21 cellular contexts compared by ENCODE assay signal in the genomic region with DNA sequence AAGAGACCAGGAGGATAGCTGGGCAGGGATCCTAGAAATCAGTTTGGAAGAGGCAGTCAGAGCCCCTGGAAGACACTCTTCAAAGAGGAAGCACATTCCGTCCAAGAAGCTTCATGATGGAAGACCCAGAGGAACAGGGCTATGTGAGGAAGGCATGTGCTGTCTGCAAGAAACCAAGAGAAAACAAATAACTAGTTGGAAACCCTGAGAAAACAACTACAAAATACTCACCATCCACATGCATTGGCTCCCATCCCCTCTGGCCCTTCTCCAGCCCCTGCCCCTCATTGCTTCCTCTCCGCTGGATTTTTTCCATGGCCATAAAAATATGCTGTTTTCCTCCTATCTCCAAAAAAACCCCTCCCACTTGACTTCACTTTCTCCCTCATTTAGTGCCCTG. TPM values are rescaled to one million over a fixed set of nuclear protein-coding genes. Genes with fewer than 3 reads are reported as not detected.
DNase-seq lines count a peak whose midpoint lies in the region; ATAC-seq and TF ChIP-seq lines count a peak whose summit lies in the region.
"Had no signal": no experiment of that assay in that cellular context is flagged by ENCODE, and none has a peak within 500 bp of the region (broad histone marks: within the 10 kb centered on the region; RNA-seq: fewer than 3 reads in every experiment).

No MANE protein-coding gene starts in this region.

- intact Hi-C loops in left ventricle myocardium superior (cut with micrococcal nuclease): no loop called here
- intact Hi-C loops in right cardiac atrium (cut with DNase I): no loop called here
- intact Hi-C loops in ovary (cut with DNase I): no loop called here
- intact Hi-C loops in gastrocnemius medialis (cut with DNase I; ENCODE audit: low total_unique reads): no loop called here

- H3K4me3 Mint-ChIP-seq in activated CD4-positive, alpha-beta T cell treated with anti-CD3 and anti-CD28 coated beads, Interleukin-2, amount 10 ng/mL, durations not matched to agents 7 days and 5 days: no peak overlapping the region
- H3K4me3 Mint-ChIP-seq: CD4-positive, CD25-positive, alpha-beta regulatory T cell; CD8-positive, alpha-beta memory T cell had no signal

- H3K9me3 Mint-ChIP-seq in activated CD4-positive, alpha-beta T cell treated with anti-CD3 and anti-CD28 coated beads, Interleukin-2, amount 10 ng/mL, durations not matched to agents 7 days and 5 days: no peaks in the 10 kb centered on the region

- H3K9me3 ChIP-seq in right cardiac atrium (ENCODE audit: control insufficient read depth, low read length) (no peaks in the 10 kb centered on the region), ovary (no peaks in the 10 kb centered on the region), gastrocnemius medialis (no peaks in the 10 kb centered on the region)
- H3K9me3 ChIP-seq: BE2C had no signal

- H3K27ac ChIP-seq in right cardiac atrium (ENCODE audit: low read length) (no peak overlapping the region), ovary (no peak overlapping the region), gastrocnemius medialis (peak overlapping the region in 1 of 4 donors; percentile 36)
- H3K27ac ChIP-seq: GM23248, HL-60 had no signal

- H3K27me3 Mint-ChIP-seq in activated CD4-positive, alpha-beta T cell treated with anti-CD3 and anti-CD28 coated beads, Interleukin-2, amount 10 ng/mL, durations not matched to agents 7 days and 5 days: no peaks in the 10 kb centered on the region

- in situ Hi-C loops in gastrocnemius medialis (cut with MboI; ENCODE audit: low sequenced_read_pairs in 4 of 4): no loop called here

- no peaks in the 10 kb centered on the region for H3K36me3 Mint-ChIP-seq in activated CD4-positive, alpha-beta T cell treated with anti-CD3 and anti-CD28 coated beads, Interleukin-2, amount 10 ng/mL, durations not matched to agents 7 days and 5 days (ENCODE audit: low read depth)
- H3K36me3 Mint-ChIP-seq: CD4-positive, CD25-positive, alpha-beta regulatory T cell; CD8-positive, alpha-beta memory T cell had no signal

- CTCF ChIA-PET in activated CD4-positive, alpha-beta T cell treated with anti-CD3 and anti-CD28 coated beads, Interleukin-2, amount 10 ng/mL, durations not matched to agents 7 days and 5 days (lab: Charles Lee): no interaction called here

- no peaks in the 10 kb centered on the region for H3K4me1 ChIP-seq in right cardiac atrium (ENCODE audit: control insufficient read depth, insufficient read depth, low read length)
- H3K4me1 ChIP-seq in ovary (ENCODE audit: insufficient read depth): no peaks in the 10 kb centered on the region
- H3K4me1 ChIP-seq in gastrocnemius medialis: no peaks in the 10 kb centered on the region
- H3K4me1 ChIP-seq: BE2C had no signal

- peak; percentile 57 for DNase-seq in left ventricle myocardium superior
- DNase-seq in right cardiac atrium: no peak
- DNase-seq in ovary: peak in 4 of 5 donors; percentile 39 to 64 (median 47)
- peak in 1 of 2 donors; percentile 50 for DNase-seq in gastrocnemius medialis
- no peak for DNase-seq in activated CD4-positive, alpha-beta T cell treated with anti-CD3 and anti-CD28 coated beads, Interleukin-2, amount 10 ng/mL, durations not matched to agents 7 days and 5 days
- no peak for DNase-seq in effector CD8-positive, alpha-beta T cell (lab: John Stamatoyannopoulos, UW)
- DNase-seq: ACHN; BE2C; C1 segment of cervical spinal cord; CD4-positive, CD25-positive, alpha-beta regulatory T cell; CD8-positive, alpha-beta memory T cell; COR-L47; DMS 273 treated with DMSO at 0.1 percent for 48 hours; DMS53; DND-41; EL; GM23248; HCEC 1CT had no signal

- TF ChIP-seq CTCF in ovary (IDR thresholded peaks at IDR 0.05) (no peak), gastrocnemius medialis (IDR thresholded peaks at IDR 0.05 in 4 of 5, conservative IDR thresholded peaks at IDR 0.05 in 1 of 5) (no peak)

- H3K27ac Mint-ChIP-seq in activated CD4-positive, alpha-beta T cell treated with anti-CD3 and anti-CD28 coated beads, Interleukin-2, amount 10 ng/mL, durations not matched to agents 7 days and 5 days: no peak overlapping the region
- H3K27ac Mint-ChIP-seq: CD4-positive, CD25-positive, alpha-beta regulatory T cell; CD8-positive, alpha-beta memory T cell had no signal

- 51% methylated on average over 2 of the region's 2 CpGs for WGBS in right cardiac atrium
- 25 to 30% (median 26%) methylated on average over 2 of the region's 2 CpGs for WGBS in ovary, 3 donors

- H3K36me3 ChIP-seq in ovary (no peaks in the 10 kb centered on the region), gastrocnemius medialis (no peaks in the 10 kb centered on the region)
- H3K36me3 ChIP-seq: BE2C had no signal

- TF ChIP-seq EP300 in ovary (IDR thresholded peaks at IDR 0.05): no peak

- H3K4me3 ChIP-seq in right cardiac atrium (ENCODE audit: low read length): no peak overlapping the region
- no peak overlapping the region for H3K4me3 ChIP-seq in ovary
- no peak overlapping the region for H3K4me3 ChIP-seq in gastrocnemius medialis
- H3K4me3 ChIP-seq: GM23248 had no signal

- ATAC-seq in left ventricle myocardium superior (peak; percentile 58), right cardiac atrium (no peak), gastrocnemius medialis (peak; percentile 46 to 63), HG03565 (IDR thresholded peaks at IDR 0.05; ENCODE audit: unreplicated experiment) (no peak)

- no peaks in the 10 kb centered on the region for H3K4me1 Mint-ChIP-seq in activated CD4-positive, alpha-beta T cell treated with anti-CD3 and anti-CD28 coated beads, Interleukin-2, amount 10 ng/mL, durations not matched to agents 7 days and 5 days
- H3K4me1 Mint-ChIP-seq: CD4-positive, CD25-positive, alpha-beta regulatory T cell; CD8-positive, alpha-beta memory T cell had no signal

- TF ChIP-seq POLR2A in ovary (IDR thresholded peaks at IDR 0.05) (no peak), gastrocnemius medialis (IDR thresholded peaks at IDR 0.05) (no peak)

- POLR2A ChIA-PET in activated CD4-positive, alpha-beta T cell treated with anti-CD3 and anti-CD28 coated beads, Interleukin-2, amount 10 ng/mL, durations not matched to agents 7 days and 5 days (lab: Charles Lee): no interaction called here

- H3K27me3 ChIP-seq in right cardiac atrium (ENCODE audit: control insufficient read depth, insufficient read depth) (no peaks in the 10 kb centered on the region), ovary (no peaks in the 10 kb centered on the region), gastrocnemius medialis (no peaks in the 10 kb centered on the region)
- H3K27me3 ChIP-seq: BE2C had no signal

RNA-seq across cellular contexts. Expression of gene SMOC2, which starts 40.9 kb away (rescaled TPM):
- total RNA-seq in left ventricle myocardium superior: 18.7 TPM
- 10 to 100 TPM in 2 of 4 donors, 1 to 10 TPM in 2; 6.0 to 16.0 (median 10.3) TPM for total RNA-seq in right cardiac atrium
- polyA plus RNA-seq in right cardiac atrium: 16.7 TPM
- 100 to 1,000 TPM in 5 of 7 donors, 10 to 100 TPM in 2; 84.4 to 152 (median 123) TPM for total RNA-seq in ovary
- polyA plus RNA-seq in ovary: 100 to 1,000 TPM; 134 to 272 TPM
- 10 to 100 TPM in 3 of 4 donors, 1 to 10 TPM in 1; 7.2 to 34.4 (median 16.5) TPM for total RNA-seq in gastrocnemius medialis
- not detected for total RNA-seq in activated CD4-positive, alpha-beta T cell treated with anti-CD3 and anti-CD28 coated beads, Interleukin-2, amount 10 ng/mL, durations not matched to agents 7 days and 5 days
- total RNA-seq: CD4-positive, CD25-positive, alpha-beta regulatory T cell; CD8-positive, alpha-beta memory T cell; GM23248; HT1080 had no signal
- polyA plus RNA-seq: CD4-positive, CD25-positive, alpha-beta regulatory T cell; CD8-positive, alpha-beta memory T cell; GM23248 had no signal

Comparison
In these comparisons a context has a peak if more than half of its experiments do, and no peak if none do; other contexts are left out.
1. ATAC-seq: peak in left ventricle myocardium superior (single experiment) and gastrocnemius medialis (2 of 2); none in right cardiac atrium (0 of 2) and HG03565 (single experiment).
2. DNase-seq: peak in left ventricle myocardium superior (single experiment) and ovary (4 of 5); none in right cardiac atrium (0 of 3), activated CD4-positive, alpha-beta T cell treated with anti-CD3 and anti-CD28 coated beads, Interleukin-2, amount 10 ng/mL, durations not matched to agents 7 days and 5 days (single experiment) and effector CD8-positive, alpha-beta T cell (single experiment).
3. RNA of gene SMOC2, which starts 40.9 kb away (total RNA-seq): 84.4 to 152 TPM in ovary, 7.2 to 34.4 TPM in gastrocnemius medialis, 18.7 TPM in left ventricle myocardium superior (single experiment) and 6.0 to 16.0 TPM in right cardiac atrium; not detected in activated CD4-positive, alpha-beta T cell treated with anti-CD3 and anti-CD28 coated beads, Interleukin-2, amount 10 ng/mL, durations not matched to agents 7 days and 5 days; every median in the first group is over 4 times any median in the second.